ENCODE assay signal across 8 cellular contexts in the genomic region with DNA sequence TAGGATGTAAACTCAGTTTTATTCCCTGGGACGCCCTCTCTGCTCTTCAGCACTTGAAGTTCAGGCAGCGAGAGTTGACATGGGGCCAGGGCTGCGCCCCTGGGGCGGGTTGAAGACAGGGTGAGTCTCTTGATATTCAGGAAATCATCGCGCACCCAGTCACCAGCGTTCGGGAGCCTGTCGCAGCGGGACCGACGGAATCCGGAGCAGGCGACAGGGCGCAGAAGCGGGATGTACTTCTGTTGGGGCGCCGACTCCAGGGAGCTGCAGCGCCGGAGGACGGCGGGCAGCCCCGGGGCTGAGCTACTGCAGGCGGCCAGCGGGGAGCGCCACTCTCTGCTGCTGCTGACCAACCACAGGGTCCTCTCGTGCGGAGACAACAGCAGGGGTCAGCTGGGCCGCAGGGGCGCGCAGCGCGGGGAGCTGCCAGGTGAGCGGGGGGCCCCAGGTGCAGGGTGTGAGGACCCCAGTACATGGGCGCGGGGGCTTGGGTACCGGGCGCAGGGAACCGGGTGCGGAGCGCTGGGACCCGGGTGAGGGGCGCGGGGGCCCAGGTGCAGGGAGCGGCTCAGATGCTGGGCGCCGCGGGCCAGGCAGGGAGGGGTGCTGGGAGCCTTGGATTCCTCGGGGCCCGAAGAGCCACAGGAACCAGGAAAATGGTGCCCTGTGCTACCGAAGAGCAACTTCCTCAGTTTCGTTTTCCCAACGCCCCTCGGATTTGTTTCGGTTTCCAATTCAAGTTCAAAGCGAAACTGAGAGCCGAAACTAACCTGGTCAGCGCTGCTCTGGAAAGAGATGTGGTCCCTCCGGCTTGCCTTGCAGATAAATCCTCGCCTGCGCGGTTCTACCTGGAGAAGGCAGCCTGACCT. TPM values are rescaled to one million over a fixed set of nuclear protein-coding genes. Genes with fewer than 3 reads are reported as not detected.
DNase-seq lines count a peak whose midpoint lies in the region; ATAC-seq and TF ChIP-seq lines count a peak whose summit lies in the region.

A gene (plus strand): TSS at position 162 of the 869 bp plus-strand sequence. CDS start 70 bp downstream, at position 232.

- no peak within 1 kb of the TSS for H3K23ac ChIP-seq in H9 (ENCODE audit: insufficient read length, low read depth, low read length)

- H4K5ac ChIP-seq in H9 (ENCODE audit: insufficient read length, low read depth, low read length), result no peak within 1 kb of the TSS

- no peaks in the 10 kb centered on the region for H3K9me2 ChIP-seq in Loucy (replicated peaks; ENCODE audit: low read depth, low read length)

- H3K9me3 Mint-ChIP-seq in H9, result no peaks in the 10 kb centered on the region
- peaks cover 4% of the 10 kb centered on the region for H3K9me3 Mint-ChIP-seq in activated naive CD8-positive, alpha-beta T cell (ENCODE audit: low read depth)

- H3K4me3 ChIP-seq in Loucy (ENCODE audit: low read length, poor library complexity, severe bottlenecking), result peak within 1 kb of the TSS; percentile 88
- H3K4me3 ChIP-seq in osteoblast (ENCODE audit: insufficient read depth, low read length), result peak within 1 kb of the TSS; percentile 97
- peak within 1 kb of the TSS; percentile 86 for H3K4me3 ChIP-seq in thoracic aorta

- no peak within 1 kb of the TSS for H4K91ac ChIP-seq in H9 (ENCODE audit: insufficient read length, low read depth, low read length)

- H3K27ac Mint-ChIP-seq in H9, result peak within 1 kb of the TSS in 2 of 3 experiments; percentile 72 to 94; a peak in 3 of 7 replicates
- peak within 1 kb of the TSS; percentile 83 for H3K27ac Mint-ChIP-seq in activated naive CD8-positive, alpha-beta T cell

- H3K4me1 Mint-ChIP-seq in H9, result peaks cover 3 to 9% of the 10 kb centered on the region in 2 experiments; a peak in 1 of 4 replicates
- H3K4me1 Mint-ChIP-seq in activated naive CD8-positive, alpha-beta T cell (ENCODE audit: low read depth), result peaks cover 48% of the 10 kb centered on the region

- H4K8ac ChIP-seq in H9 (replicated peaks; ENCODE audit: insufficient read length, low read depth, low read length), result no peak within 1 kb of the TSS

- H2AK5ac ChIP-seq in H9 (ENCODE audit: insufficient read length, low read length), result no peak within 1 kb of the TSS

- H3K79me2 ChIP-seq in H9 (ENCODE audit: insufficient read depth, low read length), result no peaks in the 10 kb centered on the region
- no peaks in the 10 kb centered on the region for H3K79me2 ChIP-seq in Loucy (ENCODE audit: insufficient read depth, low read length)
- H3K79me2 ChIP-seq in osteoblast (ENCODE audit: insufficient read depth, low read length), result no peaks in the 10 kb centered on the region

- H4K20me1 ChIP-seq in H9 (ENCODE audit: control insufficient read depth, insufficient read depth, insufficient read length) (no peaks in the 10 kb centered on the region), Loucy (ENCODE audit: insufficient read depth, low read length, poor library complexity, severe bottlenecking) (no peaks in the 10 kb centered on the region), osteoblast (ENCODE audit: insufficient read depth, low read length) (no peaks in the 10 kb centered on the region)

- H3K4ac ChIP-seq in H9 (ENCODE audit: low read depth, low read length), result no peak within 1 kb of the TSS

- H2AFZ ChIP-seq in H9 (ENCODE audit: low read length) (peak within 1 kb of the TSS; percentile 69), Loucy (ENCODE audit: low read length) (peak within 1 kb of the TSS; percentile 98), osteoblast (ENCODE audit: low read length) (peak within 1 kb of the TSS; percentile 92)

- H2BK120ac ChIP-seq in H9 (ENCODE audit: low read depth, low read length, poor library complexity, severe bottlenecking), result no peak within 1 kb of the TSS

- no peak within 1 kb of the TSS for H2BK15ac ChIP-seq in H9 (ENCODE audit: low read depth, low read length)

- no peak within 1 kb of the TSS for H3K56ac ChIP-seq in H9 (ENCODE audit: insufficient read length, low read depth, low read length)

- peaks cover 5% of the 10 kb centered on the region for H3K23me2 ChIP-seq in H9 (ENCODE audit: insufficient read length, low read depth, low read length, poor library complexity, severe bottlenecking)

- peak within 1 kb of the TSS; percentile 74 for H3K9ac ChIP-seq in H9 (ENCODE audit: extremely low read depth, insufficient read length, low read length)
- peak within 1 kb of the TSS; percentile 84 for H3K9ac ChIP-seq in Loucy (ENCODE audit: low read depth, low read length, poor library complexity, severe bottlenecking)

- no peak within 1 kb of the TSS for H2BK5ac ChIP-seq in H9 (ENCODE audit: insufficient read length, low read length)

- no CpG with 5 or more reads among the region's 62 CpGs for WGBS in H9 (ENCODE audit: extremely low coverage, insufficient read length, low lambda C conversion rate)

- H3K4me1 ChIP-seq in H9 (ENCODE audit: insufficient read depth, low read length), result no peaks in the 10 kb centered on the region
- peaks cover 19% of the 10 kb centered on the region for H3K4me1 ChIP-seq in Loucy (ENCODE audit: insufficient read depth, low read length, poor library complexity, severe bottlenecking)
- H3K4me1 ChIP-seq in osteoblast (ENCODE audit: insufficient read depth, low read length), result peaks cover 4% of the 10 kb centered on the region
- H3K4me1 ChIP-seq in thoracic aorta (ENCODE audit: control insufficient read depth in 1 of 2, low read depth in 2 of 2), result no peaks in the 10 kb centered on the region

- peak within 1 kb of the TSS; percentile 54 for H3K14ac ChIP-seq in H9 (ENCODE audit: insufficient read depth, low read length)

- no peak within 1 kb of the TSS for H2BK20ac ChIP-seq in H9 (ENCODE audit: low read depth, low read length, poor library complexity, severe bottlenecking)

- peak within 1 kb of the TSS; percentile 82 for H3K18ac ChIP-seq in H9 (ENCODE audit: insufficient read length, low read depth, low read length)

- TF ChIP-seq CTCF in H9 (conservative IDR thresholded peaks at IDR 0.05) (peak; percentile 76), Loucy (conservative IDR thresholded peaks at IDR 0.05; ENCODE audit: low read length) (peak; percentile 74), osteoblast (IDR thresholded peaks at IDR 0.05; ENCODE audit: extremely low read depth, low read depth, low read length) (peak; percentile 61), thoracic aorta (IDR thresholded peaks at IDR 0.05) (peak; percentile 79)

- H2BK12ac ChIP-seq in H9 (ENCODE audit: insufficient read length, low read depth, low read length), result peak within 1 kb of the TSS; percentile 28

- peak within 1 kb of the TSS; percentile 69 for H3K4me2 ChIP-seq in H9 (ENCODE audit: insufficient read depth, insufficient read length, low read length)
- H3K4me2 ChIP-seq in Loucy (ENCODE audit: low read depth, low read length, poor library complexity, severe bottlenecking), result peak within 1 kb of the TSS; percentile 72
- H3K4me2 ChIP-seq in osteoblast (ENCODE audit: insufficient read depth, low read length), result peak within 1 kb of the TSS; percentile 78

- no peaks in the 10 kb centered on the region for H3K79me1 ChIP-seq in H9 (ENCODE audit: insufficient read depth, low read depth, low read length, poor library complexity, severe bottlenecking)

- H3K27ac ChIP-seq in H9 (ENCODE audit: insufficient read length, low read depth, low read length) (peak within 1 kb of the TSS; percentile 79), osteoblast (ENCODE audit: low read depth, low read length) (peak within 1 kb of the TSS; percentile 61), thoracic aorta (peak within 1 kb of the TSS; percentile 71 to 73)

- peak; percentile 99 for ATAC-seq in SK-N-SH treated with all-trans-retinoic acid at 6 μM for 48 hours
- peak; percentile 74 for ATAC-seq in thoracic aorta (ENCODE audit: insufficient number of reproducible peaks, low FRiP score, low read depth)

- H3K9me3 ChIP-seq in H9 (ENCODE audit: control insufficient read depth, low read depth, low read length) (no peaks in the 10 kb centered on the region), Loucy (ENCODE audit: insufficient read depth, low read depth, low read length) (no peaks in the 10 kb centered on the region), osteoblast (ENCODE audit: low read depth, low read length) (no peaks in the 10 kb centered on the region), thoracic aorta (no peaks in the 10 kb centered on the region)

- intact Hi-C loops in head of caudate nucleus (cut with DNase I), result loop anchor here (2.0 to 5.0 kb wide), 3 partner anchors 78 to 140 kb away; a partner anchor contains a TSS

- H3K36me3 ChIP-seq in Loucy (ENCODE audit: insufficient read depth, low read length), result no peaks in the 10 kb centered on the region
- no peaks in the 10 kb centered on the region for H3K36me3 ChIP-seq in osteoblast (ENCODE audit: insufficient read depth, low read length)
- H3K36me3 ChIP-seq in thoracic aorta, result no peaks in the 10 kb centered on the region

- H3T11ph ChIP-seq in H9 (ENCODE audit: low read length), result no peak within 1 kb of the TSS

- H3K36me3 Mint-ChIP-seq in H9 (ENCODE audit: insufficient read depth in 1 of 3, low read depth in 3 of 3), result no peaks in the 10 kb centered on the region
- H3K36me3 Mint-ChIP-seq in activated naive CD8-positive, alpha-beta T cell, result peaks cover 4% of the 10 kb centered on the region

- peaks cover 21% of the 10 kb centered on the region for H3K27me3 Mint-ChIP-seq in H9 (ENCODE audit: low read depth)
- H3K27me3 Mint-ChIP-seq in activated naive CD8-positive, alpha-beta T cell, result no peaks in the 10 kb centered on the region

- peaks cover 6% of the 10 kb centered on the region; the same call in 1 of the 2 replicates for H3F3A ChIP-seq in Loucy (ENCODE audit: low read depth)

- peak within 1 kb of the TSS; percentile 78 to 84 for H3K4me3 Mint-ChIP-seq in H9
- H3K4me3 Mint-ChIP-seq in activated naive CD8-positive, alpha-beta T cell, result peak within 1 kb of the TSS; percentile 93

- H3K27me3 ChIP-seq in H9 (ENCODE audit: insufficient read depth, low read length) (no peaks in the 10 kb centered on the region; the same call in 1 of the 2 replicates), Loucy (ENCODE audit: insufficient read depth, low read length, poor library complexity, severe bottlenecking) (no peaks in the 10 kb centered on the region), osteoblast (ENCODE audit: insufficient read depth, low read length) (peaks cover 4% of the 10 kb centered on the region), thoracic aorta (replicated peaks; ENCODE audit: insufficient read depth) (no peaks in the 10 kb centered on the region)

- DNase-seq in GM03348 (ENCODE audit: low spot score) (peak; percentile 84), H9 (peak; percentile 87), head of caudate nucleus (peak; percentile 49 to 89 (median 77)), osteoblast (ENCODE audit: insufficient read length, low spot score, missing footprints) (peak; percentile 95), thoracic aorta (ENCODE audit: low spot score) (peak; percentile 23)

TF ChIP-seq in SK-N-SH treated with all-trans-retinoic acid at 6 μM for 48 hours, 23 proteins besides CTCF, POLR2A, EP300 and RAD21 (continues in another document):
- 0 out of 2 replicates have a peak, but pooled peaks have one; percentile 25 for TF ChIP-seq ZFP3 (CRISPR knock-in tag; IDR thresholded peaks at IDR 0.05)

RNA-seq across cellular contexts. Expression of the gene that starts here (rescaled TPM):
- total RNA-seq in H9 (2021) (8.2 and 8.3 TPM in 2 replicates), osteoblast (12.4 and 21.4 TPM in 2 replicates), thoracic aorta (10 to 100 TPM in 1 of 2 donors, 1 to 10 TPM in 1; 7.8 to 12.9 TPM)

Comparison
In these comparisons a context has a peak if more than half of its experiments do, and no peak if none do; other contexts are left out.
1. Peak in every context shown above with its lines: DNase-seq, ATAC-seq, H3K4me3 ChIP-seq and H3K27ac ChIP-seq.
2. DNase-seq: peak in every context shown above with its lines; median percentile 95 in osteoblast; 87 in H9; 84 in GM03348; 77 in head of caudate nucleus; 23 in thoracic aorta.